In the genomic region with DNA sequence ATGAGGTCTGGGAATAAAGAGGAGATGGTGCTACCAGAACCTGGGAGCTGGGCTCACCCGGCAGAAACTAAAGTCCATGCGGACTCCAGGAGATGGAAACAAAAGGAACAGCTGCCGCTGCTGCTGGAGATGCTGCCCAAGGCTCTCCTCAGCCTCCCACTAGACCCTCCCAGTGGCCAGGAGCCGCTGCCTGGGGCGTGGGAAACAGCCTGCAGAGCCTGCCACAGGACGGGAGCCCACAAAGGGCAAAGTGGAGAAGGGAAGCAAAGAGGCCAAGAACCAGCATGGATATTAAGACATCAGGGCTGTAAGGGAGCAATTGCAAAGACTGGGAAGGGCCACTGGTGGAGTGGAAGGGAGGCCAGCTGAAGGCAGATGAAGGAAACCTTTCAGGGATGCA, we compare ENCODE assay signal across 1 cellular context.
TF ChIP-seq lines count a peak whose summit lies in the region.

No MANE protein-coding gene starts in this region.

TF ChIP-seq in HepG2, 621 proteins besides CTCF, POLR2A, EP300 and RAD21 (continued from another document):
- TF ChIP-seq ZNF770 (CRISPR knock-in tag; IDR thresholded peaks at IDR 0.05): no peak
